In genomic region chr6:159038914-159039884, GRCh38 we compare ENCODE assay signal across 9 cellular contexts. TPM values are rescaled to one million over a fixed set of nuclear protein-coding genes. Genes with fewer than 3 reads are reported as not detected.
DNase-seq lines count a peak whose midpoint lies in the region; ATAC-seq lines count a peak whose summit lies in the region.
"Had no signal": no experiment of that assay in that cellular context is flagged by ENCODE, and none has a peak within 500 bp of the region (broad histone marks: within the 10 kb centered on the region; RNA-seq: fewer than 3 reads in every experiment).

No MANE protein-coding gene starts in this region.

- H3K4me1 Mint-ChIP-seq in activated T-cell treated with anti-CD3 and anti-CD28 coated beads, Interleukin-2, amount 50 U/mL, for 72 hours (ENCODE audit: low read depth): peaks cover 79% of the 10 kb centered on the region

- peak; percentile 68 to 70 for ATAC-seq in activated T-cell treated with anti-CD3 and anti-CD28 coated beads, Interleukin-2, amount 50 U/mL, for 72 hours (replicated peaks in 1 of 2)
- ATAC-seq in HG02840 (IDR thresholded peaks at IDR 0.05; ENCODE audit: low FRiP score, unreplicated experiment): peak; percentile 93

- H3K4me1 ChIP-seq in effector memory CD4-positive, alpha-beta T cell (ENCODE audit: control insufficient read depth, insufficient read depth, low read length, poor library complexity, severe bottlenecking): peaks cover 45% of the 10 kb centered on the region
- H3K4me1 ChIP-seq in skeletal muscle tissue (ENCODE audit: control insufficient read depth in 3 of 3, insufficient read depth in 3 of 3, low read length in 3 of 3): peaks cover 0 to 3% (median 0%) of the 10 kb centered on the region in 3 donors

- no peak overlapping the region for H3K9ac ChIP-seq in skeletal muscle tissue (ENCODE audit: low read depth in 1 of 3, low read length in 3 of 3)

- H3K4me3 ChIP-seq in effector memory CD4-positive, alpha-beta T cell (ENCODE audit: insufficient read depth, low read depth, low read length, poor library complexity, severe bottlenecking): peak overlapping the region; percentile 35
- no peak overlapping the region for H3K4me3 ChIP-seq in skeletal muscle tissue (ENCODE audit: low read length in 3 of 3)

- peak overlapping the region; percentile 89 for H3K27ac ChIP-seq in effector memory CD4-positive, alpha-beta T cell (ENCODE audit: insufficient read depth, low read length, poor library complexity, severe bottlenecking)
- peak overlapping the region; percentile 49 for H3K27ac ChIP-seq in skeletal muscle tissue (ENCODE audit: low read depth, low read length)

- H3K4me3 Mint-ChIP-seq in activated T-cell treated with anti-CD3 and anti-CD28 coated beads, Interleukin-2, amount 50 U/mL, for 72 hours: peak overlapping the region; percentile 95 to 98

- no peaks in the 10 kb centered on the region for H3K27me3 Mint-ChIP-seq in activated T-cell treated with anti-CD3 and anti-CD28 coated beads, Interleukin-2, amount 50 U/mL, for 72 hours (ENCODE audit: low read depth)

- no peaks in the 10 kb centered on the region for H3K9me3 Mint-ChIP-seq in activated T-cell treated with anti-CD3 and anti-CD28 coated beads, Interleukin-2, amount 50 U/mL, for 72 hours

- no peaks in the 10 kb centered on the region for H3K27me3 ChIP-seq in effector memory CD4-positive, alpha-beta T cell (replicated peaks; ENCODE audit: control insufficient read depth, insufficient read depth, low read length, poor library complexity, severe bottlenecking)
- H3K27me3 ChIP-seq in skeletal muscle tissue (ENCODE audit: control insufficient read depth in 3 of 3, insufficient read depth in 3 of 3, low read length in 3 of 3): peaks cover 0 to 4% (median 0%) of the 10 kb centered on the region in 3 donors

- peaks cover 72% of the 10 kb centered on the region for H3K36me3 ChIP-seq in effector memory CD4-positive, alpha-beta T cell (ENCODE audit: control insufficient read depth, insufficient read depth, low read length)
- H3K36me3 ChIP-seq in skeletal muscle tissue (ENCODE audit: control insufficient read depth in 3 of 3, insufficient read depth in 3 of 3, low read length in 3 of 3): no peaks in the 10 kb centered on the region

- DNase-seq in activated T-cell treated with anti-CD3 and anti-CD28 coated beads, Interleukin-2, amount 50 U/mL, for 72 hours: peak; percentile 53 to 54
- DNase-seq in activated T-cell treated with anti-CD3 and anti-CD28 coated beads for 4 hours (no peak), NOMO-1 treated with dmso at 0.1 percent for 144 hours (lab: John Stamatoyannopoulos, UW; ENCODE audit: unreplicated experiment) (peak; percentile 88), amniotic stem cell (lab: John Stamatoyannopoulos, UW) (no peak), dermis blood vessel endothelial cell (no peak)
- DNase-seq in effector memory CD4-positive, alpha-beta T cell: no peak

- H3K27ac Mint-ChIP-seq in activated T-cell treated with anti-CD3 and anti-CD28 coated beads, Interleukin-2, amount 50 U/mL, for 72 hours: peak overlapping the region; percentile 78

- H3K36me3 Mint-ChIP-seq in activated T-cell treated with anti-CD3 and anti-CD28 coated beads, Interleukin-2, amount 50 U/mL, for 72 hours (ENCODE audit: insufficient read depth in 2 of 2): peaks cover 36 to 83% of the 10 kb centered on the region in 2 donors

- no peaks in the 10 kb centered on the region for H3K9me3 ChIP-seq in effector memory CD4-positive, alpha-beta T cell (ENCODE audit: control insufficient read depth, low read length)
- H3K9me3 ChIP-seq in skeletal muscle tissue (ENCODE audit: control insufficient read depth in 3 of 3, low read length in 3 of 3): no peaks in the 10 kb centered on the region

RNA-seq across cellular contexts. Expression of gene TAGAP, which starts 5.6 kb away (rescaled TPM):
- 10 to 100 TPM; 34.6 to 56.1 TPM for total RNA-seq in activated T-cell treated with anti-CD3 and anti-CD28 coated beads, Interleukin-2, amount 50 U/mL, for 72 hours
- total RNA-seq in skeletal muscle tissue (2.1 TPM), dermis blood vessel endothelial cell (not detected in 2 replicates)
- total RNA-seq: Daoy had no signal

RNA-seq across cellular contexts. Expression of gene RSPH3, which starts 39.2 kb away (rescaled TPM):
- total RNA-seq in activated T-cell treated with anti-CD3 and anti-CD28 coated beads, Interleukin-2, amount 50 U/mL, for 72 hours: 1 to 10 TPM; 6.1 to 6.3 TPM
- total RNA-seq in skeletal muscle tissue (2.1 TPM), dermis blood vessel endothelial cell (2.6 and 3.1 TPM in 2 replicates)

Comparison
In these comparisons a context has a peak if more than half of its experiments do, and no peak if none do; other contexts are left out.
1. DNase-seq: peak in activated T-cell treated with anti-CD3 and anti-CD28 coated beads, Interleukin-2, amount 50 U/mL, for 72 hours (2 of 2) and NOMO-1 treated with dmso at 0.1 percent for 144 hours (single experiment); none in activated T-cell treated with anti-CD3 and anti-CD28 coated beads for 4 hours (single experiment), effector memory CD4-positive, alpha-beta T cell (0 of 3), amniotic stem cell (single experiment) and dermis blood vessel endothelial cell (single experiment).
2. RNA of gene TAGAP, which starts 5.6 kb away (total RNA-seq): 34.6 to 56.1 TPM in activated T-cell treated with anti-CD3 and anti-CD28 coated beads, Interleukin-2, amount 50 U/mL, for 72 hours; 2.1 TPM in skeletal muscle tissue (single experiment) and not detected in dermis blood vessel endothelial cell; every median in the first group is over 10 times any median in the second.